Comparison of ENCODE assay signal across 8 cellular contexts in the genomic region with DNA sequence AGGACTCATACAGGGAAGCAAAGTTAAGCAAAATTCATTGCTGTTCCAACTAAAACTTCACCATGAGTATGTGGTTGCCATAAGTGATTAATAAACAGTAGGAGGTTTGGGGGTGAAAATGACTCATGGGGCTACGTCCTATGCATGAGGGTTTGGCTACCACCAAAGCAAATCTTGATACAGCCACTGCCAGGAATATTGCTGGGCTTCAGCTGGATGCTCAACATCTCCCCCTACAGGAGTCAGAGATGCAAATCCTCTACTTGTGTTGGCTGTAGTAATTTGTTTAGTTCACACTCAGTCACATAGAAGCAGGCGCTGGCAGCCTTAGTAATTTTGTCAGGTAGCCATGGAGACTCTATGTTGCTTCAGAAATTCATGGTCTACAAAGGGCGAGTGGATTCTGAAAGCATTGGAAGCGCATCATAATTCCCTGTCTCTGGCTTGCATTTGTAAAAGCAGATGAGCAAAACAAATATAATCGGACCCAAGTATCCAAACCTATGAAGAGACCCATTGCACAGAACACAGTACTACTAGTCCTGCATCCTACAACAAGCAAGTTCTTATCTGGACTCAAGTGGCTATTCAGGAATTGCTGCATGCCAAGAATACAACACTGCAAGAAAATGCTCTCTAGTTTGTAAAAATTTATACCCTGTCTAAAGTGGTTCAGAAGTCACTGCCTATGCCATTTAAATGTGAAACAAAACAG.
DNase-seq lines count a peak whose midpoint lies in the region; ATAC-seq and TF ChIP-seq lines count a peak whose summit lies in the region.

No MANE protein-coding gene starts in this region.

- no peaks in the 10 kb centered on the region for H3K4me1 Mint-ChIP-seq in progenitor cell of endocrine pancreas (ENCODE audit: low read depth)

- no peak overlapping the region for H3K27ac ChIP-seq in RWPE1

- no peak overlapping the region for H3K27ac Mint-ChIP-seq in progenitor cell of endocrine pancreas

- H3K36me3 Mint-ChIP-seq in progenitor cell of endocrine pancreas (ENCODE audit: insufficient read depth): no peaks in the 10 kb centered on the region

- peak; percentile 43; the same call in 1 of the 2 replicates for TF ChIP-seq CTCF in RWPE1 (conservative IDR thresholded peaks at IDR 0.05; ENCODE audit: low read depth)
- TF ChIP-seq CTCF in progenitor cell of endocrine pancreas (IDR thresholded peaks at IDR 0.05; ENCODE audit: unreplicated experiment): peak; percentile 75

- no peaks in the 10 kb centered on the region for H3K27me3 Mint-ChIP-seq in progenitor cell of endocrine pancreas

- H3K4me3 Mint-ChIP-seq in progenitor cell of endocrine pancreas (ENCODE audit: low read depth): no peak overlapping the region

- POLR2A ChIA-PET in RWPE1 (lab: Yijun Ruan, JAX; ENCODE audit: low non-redundant PET): no interaction called here

- H3K9me3 Mint-ChIP-seq in progenitor cell of endocrine pancreas (ENCODE audit: low read depth): no peaks in the 10 kb centered on the region

- CTCF ChIA-PET in RWPE1 (lab: Yijun Ruan, JAX): interaction anchor here (0.6 to 1.4 kb wide), 5 partner anchors 10 to 453 kb away, joined by 3 to 8 read pairs (median 5); no protein-coding TSS in a partner anchor

- ATAC-seq in HG03565 (IDR thresholded peaks at IDR 0.05; ENCODE audit: unreplicated experiment) (peak; percentile 51), GM19324 (IDR thresholded peaks at IDR 0.05; ENCODE audit: low FRiP score, unreplicated experiment) (no peak)

- DNase-seq in activated CD8-positive, alpha-beta memory T cell treated with anti-CD3 and anti-CD28 coated beads for 1 hour (ENCODE audit: extremely low read depth in 1 of 2, low read depth in 1 of 2): peak; percentile 24 to 32
- DNase-seq in activated CD8-positive, alpha-beta memory T cell treated with anti-CD3 and anti-CD28 coated beads for 24 hours: no peak
- DNase-seq in RWPE1 (ENCODE audit: low spot score) (peak; percentile 71), globus pallidus (ENCODE audit: low spot score) (peak; percentile 57), progenitor cell of endocrine pancreas (ENCODE audit: low spot score, unreplicated experiment) (peak; percentile 20)
- DNase-seq in activated gamma-delta T cell treated with anti-CD3 and anti-CD28 coated beads, Interleukin-2, amount 50 U/mL, for 16 hours (ENCODE audit: low read depth): peak; percentile 52
